ENCODE assay signal across 4 cellular contexts in the genomic region with DNA sequence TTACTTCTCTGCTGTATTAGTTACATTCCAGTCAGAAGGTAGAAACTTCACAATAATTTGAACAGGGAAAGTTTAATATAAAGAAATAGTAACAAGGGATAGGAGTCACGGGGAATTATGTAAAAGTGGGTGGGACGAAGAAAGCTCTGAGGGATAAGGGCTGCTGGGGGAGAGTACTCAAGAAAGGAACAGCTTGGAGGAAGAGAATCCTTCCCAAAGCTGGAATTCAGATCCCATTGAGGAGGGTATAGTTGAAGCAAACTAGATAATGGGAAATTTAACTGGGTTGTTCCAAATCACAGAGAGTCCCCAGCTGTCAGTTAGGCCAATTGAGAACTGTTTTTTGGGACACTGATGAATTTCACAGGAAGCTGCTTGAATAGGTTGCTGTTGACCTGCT.
TF ChIP-seq lines count a peak whose summit lies in the region.

No MANE protein-coding gene starts in this region.

TF ChIP-seq in SK-N-SH, 30 proteins besides CTCF, POLR2A, EP300 and RAD21:
- TF ChIP-seq, protein P1, sequence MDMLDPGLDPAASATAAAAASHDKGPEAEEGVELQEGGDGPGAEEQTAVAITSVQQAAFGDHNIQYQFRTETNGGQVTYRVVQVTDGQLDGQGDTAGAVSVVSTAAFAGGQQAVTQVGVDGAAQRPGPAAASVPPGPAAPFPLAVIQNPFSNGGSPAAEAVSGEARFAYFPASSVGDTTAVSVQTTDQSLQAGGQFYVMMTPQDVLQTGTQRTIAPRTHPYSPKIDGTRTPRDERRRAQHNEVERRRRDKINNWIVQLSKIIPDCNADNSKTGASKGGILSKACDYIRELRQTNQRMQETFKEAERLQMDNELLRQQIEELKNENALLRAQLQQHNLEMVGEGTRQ (IDR thresholded peaks at IDR 0.05; ENCODE audit: borderline replicate concordance, low read depth, low read length) = no peak
- TF ChIP-seq, protein P2, sequence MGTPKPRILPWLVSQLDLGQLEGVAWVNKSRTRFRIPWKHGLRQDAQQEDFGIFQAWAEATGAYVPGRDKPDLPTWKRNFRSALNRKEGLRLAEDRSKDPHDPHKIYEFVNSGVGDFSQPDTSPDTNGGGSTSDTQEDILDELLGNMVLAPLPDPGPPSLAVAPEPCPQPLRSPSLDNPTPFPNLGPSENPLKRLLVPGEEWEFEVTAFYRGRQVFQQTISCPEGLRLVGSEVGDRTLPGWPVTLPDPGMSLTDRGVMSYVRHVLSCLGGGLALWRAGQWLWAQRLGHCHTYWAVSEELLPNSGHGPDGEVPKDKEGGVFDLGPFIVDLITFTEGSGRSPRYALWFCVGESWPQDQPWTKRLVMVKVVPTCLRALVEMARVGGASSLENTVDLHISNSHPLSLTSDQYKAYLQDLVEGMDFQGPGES (IDR thresholded peaks at IDR 0.05; ENCODE audit: low read depth, low read length) = no peak
- TF ChIP-seq NRF1 (IDR thresholded peaks at IDR 0.05; ENCODE audit: low read depth, low read length) (no peak), NFIC (IDR thresholded peaks at IDR 0.05; ENCODE audit: borderline replicate concordance) (no peak), MEF2A (IDR thresholded peaks at IDR 0.05; ENCODE audit: borderline replicate concordance, low read depth) (no peak), YY1 (IDR thresholded peaks at IDR 0.05; ENCODE audit: low read depth) (no peak), RCOR1 (IDR thresholded peaks at IDR 0.05; ENCODE audit: low read length) (no peak), FOXJ3 (CRISPR knock-in tag; IDR thresholded peaks at IDR 0.05) (no peak), RFX5 (IDR thresholded peaks at IDR 0.05; ENCODE audit: low read length) (no peak)
- TF ChIP-seq, protein P3, sequence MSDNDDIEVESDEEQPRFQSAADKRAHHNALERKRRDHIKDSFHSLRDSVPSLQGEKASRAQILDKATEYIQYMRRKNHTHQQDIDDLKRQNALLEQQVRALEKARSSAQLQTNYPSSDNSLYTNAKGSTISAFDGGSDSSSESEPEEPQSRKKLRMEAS (IDR thresholded peaks at IDR 0.05; ENCODE audit: low read depth) = no peak

TF ChIP-seq in SK-N-SH treated with all-trans-retinoic acid at 6 μM for 48 hours, 23 proteins besides CTCF, POLR2A, EP300 and RAD21:
- no peak for TF ChIP-seq RARB (CRISPR knock-in tag; IDR thresholded peaks at IDR 0.05)
- TF ChIP-seq ZFP30 (CRISPR knock-in tag; IDR thresholded peaks at IDR 0.05) = no peak
- TF ChIP-seq ZNF565 (CRISPR knock-in tag; conservative IDR thresholded peaks at IDR 0.05; ENCODE audit: low read depth) = no peak
- TF ChIP-seq GLIS3 (CRISPR knock-in tag; IDR thresholded peaks at IDR 0.05) = no peak
- TF ChIP-seq TOX (CRISPR knock-in tag; IDR thresholded peaks at IDR 0.05; ENCODE audit: borderline replicate concordance) = no peak
- TF ChIP-seq, protein P4, sequence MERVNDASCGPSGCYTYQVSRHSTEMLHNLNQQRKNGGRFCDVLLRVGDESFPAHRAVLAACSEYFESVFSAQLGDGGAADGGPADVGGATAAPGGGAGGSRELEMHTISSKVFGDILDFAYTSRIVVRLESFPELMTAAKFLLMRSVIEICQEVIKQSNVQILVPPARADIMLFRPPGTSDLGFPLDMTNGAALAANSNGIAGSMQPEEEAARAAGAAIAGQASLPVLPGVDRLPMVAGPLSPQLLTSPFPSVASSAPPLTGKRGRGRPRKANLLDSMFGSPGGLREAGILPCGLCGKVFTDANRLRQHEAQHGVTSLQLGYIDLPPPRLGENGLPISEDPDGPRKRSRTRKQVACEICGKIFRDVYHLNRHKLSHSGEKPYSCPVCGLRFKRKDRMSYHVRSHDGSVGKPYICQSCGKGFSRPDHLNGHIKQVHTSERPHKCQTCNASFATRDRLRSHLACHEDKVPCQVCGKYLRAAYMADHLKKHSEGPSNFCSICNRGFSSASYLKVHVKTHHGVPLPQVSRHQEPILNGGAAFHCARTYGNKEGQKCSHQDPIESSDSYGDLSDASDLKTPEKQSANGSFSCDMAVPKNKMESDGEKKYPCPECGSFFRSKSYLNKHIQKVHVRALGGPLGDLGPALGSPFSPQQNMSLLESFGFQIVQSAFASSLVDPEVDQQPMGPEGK (CRISPR knock-in tag; IDR thresholded peaks at IDR 0.05; ENCODE audit: borderline replicate concordance) = no peak
- TF ChIP-seq TCF4 (CRISPR knock-in tag; IDR thresholded peaks at IDR 0.05; ENCODE audit: borderline replicate concordance) = no peak
- no peak for TF ChIP-seq CSDC2 (CRISPR knock-in tag; IDR thresholded peaks at IDR 0.05)
- TF ChIP-seq ZFP3 (CRISPR knock-in tag; IDR thresholded peaks at IDR 0.05) = no peak
- no peak for TF ChIP-seq ISL1 (CRISPR knock-in tag; IDR thresholded peaks at IDR 0.05)
- TF ChIP-seq, protein P5, sequence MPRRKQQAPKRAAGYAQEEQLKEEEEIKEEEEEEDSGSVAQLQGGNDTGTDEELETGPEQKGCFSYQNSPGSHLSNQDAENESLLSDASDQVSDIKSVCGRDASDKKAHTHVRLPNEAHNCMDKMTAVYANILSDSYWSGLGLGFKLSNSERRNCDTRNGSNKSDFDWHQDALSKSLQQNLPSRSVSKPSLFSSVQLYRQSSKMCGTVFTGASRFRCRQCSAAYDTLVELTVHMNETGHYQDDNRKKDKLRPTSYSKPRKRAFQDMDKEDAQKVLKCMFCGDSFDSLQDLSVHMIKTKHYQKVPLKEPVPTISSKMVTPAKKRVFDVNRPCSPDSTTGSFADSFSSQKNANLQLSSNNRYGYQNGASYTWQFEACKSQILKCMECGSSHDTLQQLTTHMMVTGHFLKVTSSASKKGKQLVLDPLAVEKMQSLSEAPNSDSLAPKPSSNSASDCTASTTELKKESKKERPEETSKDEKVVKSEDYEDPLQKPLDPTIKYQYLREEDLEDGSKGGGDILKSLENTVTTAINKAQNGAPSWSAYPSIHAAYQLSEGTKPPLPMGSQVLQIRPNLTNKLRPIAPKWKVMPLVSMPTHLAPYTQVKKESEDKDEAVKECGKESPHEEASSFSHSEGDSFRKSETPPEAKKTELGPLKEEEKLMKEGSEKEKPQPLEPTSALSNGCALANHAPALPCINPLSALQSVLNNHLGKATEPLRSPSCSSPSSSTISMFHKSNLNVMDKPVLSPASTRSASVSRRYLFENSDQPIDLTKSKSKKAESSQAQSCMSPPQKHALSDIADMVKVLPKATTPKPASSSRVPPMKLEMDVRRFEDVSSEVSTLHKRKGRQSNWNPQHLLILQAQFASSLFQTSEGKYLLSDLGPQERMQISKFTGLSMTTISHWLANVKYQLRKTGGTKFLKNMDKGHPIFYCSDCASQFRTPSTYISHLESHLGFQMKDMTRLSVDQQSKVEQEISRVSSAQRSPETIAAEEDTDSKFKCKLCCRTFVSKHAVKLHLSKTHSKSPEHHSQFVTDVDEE (CRISPR knock-in tag; IDR thresholded peaks at IDR 0.05) = no peak
- no peak for TF ChIP-seq ESRRG (CRISPR knock-in tag; IDR thresholded peaks at IDR 0.05)

TF ChIP-seq in IMR-90, 13 proteins besides CTCF, POLR2A, EP300 and RAD21:
- TF ChIP-seq RCOR1 (IDR thresholded peaks at IDR 0.05; ENCODE audit: insufficient replicate concordance, low read length) (no peak), MAFK (IDR thresholded peaks at IDR 0.05; ENCODE audit: low read depth, low read length) (no peak), BHLHE40 (IDR thresholded peaks at IDR 0.05; ENCODE audit: low read depth, low read length) (no peak), NFE2L2 (IDR thresholded peaks at IDR 0.05; ENCODE audit: low read depth, low read length) (no peak), RFX5 (IDR thresholded peaks at IDR 0.05; ENCODE audit: low read depth, low read length) (no peak), CEBPB (IDR thresholded peaks at IDR 0.05; ENCODE audit: low read depth, low read length) (no peak), CHD1 (IDR thresholded peaks at IDR 0.05; ENCODE audit: low read depth, low read length) (no peak), FOS (IDR thresholded peaks at IDR 0.05; ENCODE audit: low read depth, low read length) (no peak), SMC3 (IDR thresholded peaks at IDR 0.05; ENCODE audit: low read depth, low read length) (no peak)
- TF ChIP-seq, protein P6, sequence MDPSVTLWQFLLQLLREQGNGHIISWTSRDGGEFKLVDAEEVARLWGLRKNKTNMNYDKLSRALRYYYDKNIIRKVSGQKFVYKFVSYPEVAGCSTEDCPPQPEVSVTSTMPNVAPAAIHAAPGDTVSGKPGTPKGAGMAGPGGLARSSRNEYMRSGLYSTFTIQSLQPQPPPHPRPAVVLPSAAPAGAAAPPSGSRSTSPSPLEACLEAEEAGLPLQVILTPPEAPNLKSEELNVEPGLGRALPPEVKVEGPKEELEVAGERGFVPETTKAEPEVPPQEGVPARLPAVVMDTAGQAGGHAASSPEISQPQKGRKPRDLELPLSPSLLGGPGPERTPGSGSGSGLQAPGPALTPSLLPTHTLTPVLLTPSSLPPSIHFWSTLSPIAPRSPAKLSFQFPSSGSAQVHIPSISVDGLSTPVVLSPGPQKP (IDR thresholded peaks at IDR 0.05; ENCODE audit: borderline replicate concordance, low read depth, low read length) = no peak
- TF ChIP-seq, protein P1 (IDR thresholded peaks at IDR 0.05; ENCODE audit: low read depth, low read length) = no peak

TF ChIP-seq in GM12878, 131 proteins besides CTCF, POLR2A, EP300 and RAD21:
- no peak for TF ChIP-seq SMAD1 (IDR thresholded peaks at IDR 0.05; ENCODE audit: low read depth, partially characterized antibody)
- TF ChIP-seq SRF (IDR thresholded peaks at IDR 0.05; ENCODE audit: low read depth in 2 of 2, low read length in 2 of 2) = no peak
- no peak for TF ChIP-seq SREBF2 (IDR thresholded peaks at IDR 0.05; ENCODE audit: low read length)
- TF ChIP-seq, protein P7, sequence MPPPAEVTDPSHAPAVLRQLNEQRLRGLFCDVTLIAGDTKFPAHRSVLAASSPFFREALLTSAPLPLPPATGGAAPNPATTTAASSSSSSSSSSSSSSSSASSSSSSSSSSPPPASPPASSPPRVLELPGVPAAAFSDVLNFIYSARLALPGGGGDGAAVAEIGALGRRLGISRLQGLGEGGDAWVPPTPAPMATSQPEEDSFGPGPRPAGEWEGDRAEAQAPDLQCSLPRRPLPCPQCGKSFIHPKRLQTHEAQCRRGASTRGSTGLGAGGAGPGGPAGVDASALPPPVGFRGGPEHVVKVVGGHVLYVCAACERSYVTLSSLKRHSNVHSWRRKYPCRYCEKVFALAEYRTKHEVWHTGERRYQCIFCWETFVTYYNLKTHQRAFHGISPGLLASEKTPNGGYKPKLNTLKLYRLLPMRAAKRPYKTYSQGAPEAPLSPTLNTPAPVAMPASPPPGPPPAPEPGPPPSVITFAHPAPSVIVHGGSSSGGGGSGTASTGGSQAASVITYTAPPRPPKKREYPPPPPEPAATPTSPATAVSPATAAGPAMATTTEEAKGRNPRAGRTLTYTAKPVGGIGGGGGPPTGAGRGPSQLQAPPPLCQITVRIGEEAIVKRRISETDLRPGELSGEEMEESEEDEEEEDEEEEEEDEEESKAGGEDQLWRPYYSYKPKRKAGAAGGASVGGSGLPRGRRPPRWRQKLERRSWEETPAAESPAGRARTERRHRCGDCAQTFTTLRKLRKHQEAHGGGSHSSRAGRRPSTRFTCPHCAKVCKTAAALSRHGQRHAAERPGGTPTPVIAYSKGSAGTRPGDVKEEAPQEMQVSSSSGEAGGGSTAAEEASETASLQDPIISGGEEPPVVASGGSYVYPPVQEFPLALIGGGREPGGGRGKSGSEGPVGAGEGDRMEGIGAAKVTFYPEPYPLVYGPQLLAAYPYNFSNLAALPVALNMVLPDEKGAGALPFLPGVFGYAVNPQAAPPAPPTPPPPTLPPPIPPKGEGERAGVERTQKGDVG (CRISPR knock-in tag; IDR thresholded peaks at IDR 0.05) = no peak
- TF ChIP-seq CREM (IDR thresholded peaks at IDR 0.05; ENCODE audit: low read depth) = no peak
- TF ChIP-seq ATF7 (IDR thresholded peaks at IDR 0.05; ENCODE audit: low read depth) = no peak
- no peak for TF ChIP-seq EED (IDR thresholded peaks at IDR 0.05; ENCODE audit: low read depth)
- TF ChIP-seq ZNF24 (IDR thresholded peaks at IDR 0.05) = no peak
- TF ChIP-seq MYB (IDR thresholded peaks at IDR 0.05; ENCODE audit: borderline replicate concordance, low read depth, low read length) = no peak
- TF ChIP-seq PML (IDR thresholded peaks at IDR 0.05; ENCODE audit: low read length) = no peak
- no peak for TF ChIP-seq TAF1 (IDR thresholded peaks at IDR 0.05; ENCODE audit: borderline replicate concordance, low read depth, low read length)
- TF ChIP-seq SMARCA5 (IDR thresholded peaks at IDR 0.05) = no peak
- TF ChIP-seq NFXL1 (IDR thresholded peaks at IDR 0.05; ENCODE audit: borderline replicate concordance) = no peak
- TF ChIP-seq IKZF1 (conservative IDR thresholded peaks at IDR 0.05) = no peak
- TF ChIP-seq SUPT20H (IDR thresholded peaks at IDR 0.05; ENCODE audit: borderline replicate concordance, control insufficient read depth, low read depth, low read length) = no peak
- TF ChIP-seq, protein P8, sequence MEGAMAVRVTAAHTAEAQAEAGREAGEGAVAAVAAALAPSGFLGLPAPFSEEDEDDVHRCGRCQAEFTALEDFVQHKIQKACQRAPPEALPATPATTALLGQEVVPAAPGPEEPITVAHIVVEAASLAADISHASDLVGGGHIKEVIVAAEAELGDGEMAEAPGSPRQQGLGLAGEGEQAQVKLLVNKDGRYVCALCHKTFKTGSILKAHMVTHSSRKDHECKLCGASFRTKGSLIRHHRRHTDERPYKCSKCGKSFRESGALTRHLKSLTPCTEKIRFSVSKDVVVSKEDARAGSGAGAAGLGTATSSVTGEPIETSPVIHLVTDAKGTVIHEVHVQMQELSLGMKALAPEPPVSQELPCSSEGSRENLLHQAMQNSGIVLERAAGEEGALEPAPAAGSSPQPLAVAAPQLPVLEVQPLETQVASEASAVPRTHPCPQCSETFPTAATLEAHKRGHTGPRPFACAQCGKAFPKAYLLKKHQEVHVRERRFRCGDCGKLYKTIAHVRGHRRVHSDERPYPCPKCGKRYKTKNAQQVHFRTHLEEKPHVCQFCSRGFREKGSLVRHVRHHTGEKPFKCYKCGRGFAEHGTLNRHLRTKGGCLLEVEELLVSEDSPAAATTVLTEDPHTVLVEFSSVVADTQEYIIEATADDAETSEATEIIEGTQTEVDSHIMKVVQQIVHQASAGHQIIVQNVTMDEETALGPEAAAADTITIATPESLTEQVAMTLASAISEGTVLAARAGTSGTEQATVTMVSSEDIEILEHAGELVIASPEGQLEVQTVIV (IDR thresholded peaks at IDR 0.05; ENCODE audit: borderline replicate concordance, partially characterized antibody) = no peak
- TF ChIP-seq, protein P9, sequence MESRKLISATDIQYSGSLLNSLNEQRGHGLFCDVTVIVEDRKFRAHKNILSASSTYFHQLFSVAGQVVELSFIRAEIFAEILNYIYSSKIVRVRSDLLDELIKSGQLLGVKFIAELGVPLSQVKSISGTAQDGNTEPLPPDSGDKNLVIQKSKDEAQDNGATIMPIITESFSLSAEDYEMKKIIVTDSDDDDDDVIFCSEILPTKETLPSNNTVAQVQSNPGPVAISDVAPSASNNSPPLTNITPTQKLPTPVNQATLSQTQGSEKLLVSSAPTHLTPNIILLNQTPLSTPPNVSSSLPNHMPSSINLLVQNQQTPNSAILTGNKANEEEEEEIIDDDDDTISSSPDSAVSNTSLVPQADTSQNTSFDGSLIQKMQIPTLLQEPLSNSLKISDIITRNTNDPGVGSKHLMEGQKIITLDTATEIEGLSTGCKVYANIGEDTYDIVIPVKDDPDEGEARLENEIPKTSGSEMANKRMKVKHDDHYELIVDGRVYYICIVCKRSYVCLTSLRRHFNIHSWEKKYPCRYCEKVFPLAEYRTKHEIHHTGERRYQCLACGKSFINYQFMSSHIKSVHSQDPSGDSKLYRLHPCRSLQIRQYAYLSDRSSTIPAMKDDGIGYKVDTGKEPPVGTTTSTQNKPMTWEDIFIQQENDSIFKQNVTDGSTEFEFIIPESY (IDR thresholded peaks at IDR 0.05) = no peak
